ENCODE assay signal across 25 cellular contexts in genomic region chr22:30457964-30458363, GRCh38. TPM values are rescaled to one million over a fixed set of nuclear protein-coding genes. Genes with fewer than 3 reads are reported as not detected.
DNase-seq lines count a peak whose midpoint lies in the region; ATAC-seq lines count a peak whose summit lies in the region.
"Had no signal": no experiment of that assay in that cellular context is flagged by ENCODE, and none has a peak within 500 bp of the region (broad histone marks: within the 10 kb centered on the region; RNA-seq: fewer than 3 reads in every experiment).

No MANE protein-coding gene starts in this region.

- H3K27me3 Mint-ChIP-seq in T-cell, result peaks cover 15 to 36% of the 10 kb centered on the region in 2 donors

- ATAC-seq in Right ventricle myocardium inferior (no peak), left cardiac atrium (no peak), T-cell (replicated peaks in 1 of 4) (no peak)
- ATAC-seq: activated CD8-positive, alpha-beta T cell treated with anti-CD3 and anti-CD28 coated beads for 36 hours; body of pancreas; WTC11 had no signal

- DNase-seq in Right ventricle myocardium inferior (ENCODE audit: missing footprints), result peak; percentile 11
- no peak for DNase-seq in left cardiac atrium
- DNase-seq in hippocampal formation (lab: John Stamatoyannopoulos, UW), result peak; percentile 6 to 21
- DNase-seq in T-cell, result no peak
- DNase-seq in stimulated activated CD4-positive, alpha-beta T cell treated with anti-CD3 and anti-CD28 coated beads, Interleukin-4, amount 100 ng/mL, for 4 hours, result no peak
- no peak for DNase-seq in activated naive CD4-positive, alpha-beta T cell treated with anti-CD3 and anti-CD28 coated beads, Interleukin-2, amount 50 U/mL, for 16 hours
- DNase-seq: 8988T; activated CD8-positive, alpha-beta T cell treated with anti-CD3 and anti-CD28 coated beads for 36 hours; activated naive CD4-positive, alpha-beta T cell treated with anti-CD3 and anti-CD28 coated beads for 36 hours; activated T-cell treated with anti-CD3 and anti-CD28 coated beads, Interleukin-2, amount 50 U/mL, for 24 hours; body of pancreas; colonic mucosa; DMS 273 treated with DMSO at 0.1 percent for 48 hours; NCI-H2171; NCI-H748 treated with DMSO at 0.1 percent for 48 hours; nephron progenitor cell; OCI-M1; SJCRH30 had no signal

- intact Hi-C loops in Right ventricle myocardium inferior (cut with DNase I) (no loop called here), left cardiac atrium (cut with DNase I) (no loop called here)

- no peaks in the 10 kb centered on the region for H3K9me3 Mint-ChIP-seq in T-cell
- H3K9me3 Mint-ChIP-seq: activated CD8-positive, alpha-beta T cell treated with anti-CD3 and anti-CD28 coated beads for 36 hours; activated naive CD4-positive, alpha-beta T cell treated with anti-CD3 and anti-CD28 coated beads for 36 hours; activated T-cell treated with anti-CD3 and anti-CD28 coated beads, Interleukin-2, amount 50 U/mL, for 24 hours; mesothelial cell of epicardium; nephron progenitor cell; WTC11 had no signal

- CTCF ChIA-PET in T-cell (lab: Charles Lee), result no interaction called here

- no peak overlapping the region for H3K4me3 Mint-ChIP-seq in T-cell
- H3K4me3 Mint-ChIP-seq: activated CD8-positive, alpha-beta T cell treated with anti-CD3 and anti-CD28 coated beads for 36 hours; activated naive CD4-positive, alpha-beta T cell treated with anti-CD3 and anti-CD28 coated beads for 36 hours; activated T-cell treated with anti-CD3 and anti-CD28 coated beads, Interleukin-2, amount 50 U/mL, for 24 hours; mesothelial cell of epicardium; nephron progenitor cell; WTC11 had no signal

- no peak overlapping the region for H3K27ac Mint-ChIP-seq in T-cell
- H3K27ac Mint-ChIP-seq: activated CD8-positive, alpha-beta T cell treated with anti-CD3 and anti-CD28 coated beads for 36 hours; activated naive CD4-positive, alpha-beta T cell treated with anti-CD3 and anti-CD28 coated beads for 36 hours; activated T-cell treated with anti-CD3 and anti-CD28 coated beads, Interleukin-2, amount 50 U/mL, for 24 hours; mesothelial cell of epicardium; nephron progenitor cell; WTC11 had no signal

- H3K36me3 Mint-ChIP-seq in T-cell, result no peaks in the 10 kb centered on the region
- H3K36me3 Mint-ChIP-seq: mesothelial cell of epicardium, WTC11 had no signal

- POLR2A ChIA-PET in T-cell (lab: Charles Lee), result interaction anchor here in 1 of 2 donors (0.7 kb wide), 1 partner anchor 275 kb away, joined by 3 read pairs; no protein-coding TSS in a partner anchor

- H3K4me1 Mint-ChIP-seq in T-cell, result no peaks in the 10 kb centered on the region
- H3K4me1 Mint-ChIP-seq: mesothelial cell of epicardium, nephron progenitor cell had no signal

RNA-seq across cellular contexts. Expression of gene SEC14L3, which starts 13.9 kb away (rescaled TPM):
- not detected for total RNA-seq in Right ventricle myocardium inferior
- total RNA-seq in left cardiac atrium, result not detected
- total RNA-seq in T-cell, result not detected
- total RNA-seq: activated CD8-positive, alpha-beta T cell treated with anti-CD3 and anti-CD28 coated beads for 36 hours; activated naive CD4-positive, alpha-beta T cell treated with anti-CD3 and anti-CD28 coated beads for 36 hours; body of pancreas; colonic mucosa; HT-29; kidney epithelial cell; mesothelial cell of epicardium; pulmonary artery endothelial cell; SJCRH30; T-helper 2 cell treated with Interferon-gamma antibody and Interleukin-4, amounts not matched to agents 100 ng/mL and 5 ng/mL, for 36 hours; thoracic aorta; WTC11 had no signal

RNA-seq across cellular contexts. Expression of gene MTFP1, which starts 32.4 kb away (rescaled TPM):
- total RNA-seq in Right ventricle myocardium inferior (18.2 TPM), left cardiac atrium (10 to 100 TPM; 21.4 to 33.8 TPM), T-cell (10 to 100 TPM; 22.7 to 59.2 (median 29.4) TPM)

RNA-seq across cellular contexts. Expression of gene SEC14L4, which starts 47.5 kb away (rescaled TPM):
- total RNA-seq in Right ventricle myocardium inferior (not detected), left cardiac atrium (not detected), T-cell (under 1 TPM in 1 of 5 donors, not detected in 4; 0.10 TPM)
- total RNA-seq: activated CD8-positive, alpha-beta T cell treated with anti-CD3 and anti-CD28 coated beads for 36 hours; activated naive CD4-positive, alpha-beta T cell treated with anti-CD3 and anti-CD28 coated beads for 36 hours; colonic mucosa; pulmonary artery endothelial cell; SJCRH30; T-helper 2 cell treated with Interferon-gamma antibody and Interleukin-4, amounts not matched to agents 100 ng/mL and 5 ng/mL, for 36 hours; thoracic aorta had no signal

Comparison
In these comparisons a context has a peak if more than half of its experiments do, and no peak if none do; other contexts are left out.
1. DNase-seq: peak in Right ventricle myocardium inferior (single experiment) and hippocampal formation (2 of 2); none in left cardiac atrium (single experiment), T-cell (0 of 34), stimulated activated CD4-positive, alpha-beta T cell treated with anti-CD3 and anti-CD28 coated beads, Interleukin-4, amount 100 ng/mL, for 4 hours (0 of 2) and activated naive CD4-positive, alpha-beta T cell treated with anti-CD3 and anti-CD28 coated beads, Interleukin-2, amount 50 U/mL, for 16 hours (single experiment).